ENCODE assay signal across 8 cellular contexts in genomic region chr9:21110708-21111576, GRCh38. TPM values are rescaled to one million over a fixed set of nuclear protein-coding genes. Genes with fewer than 3 reads are reported as not detected.
DNase-seq lines count a peak whose midpoint lies in the region; ATAC-seq and TF ChIP-seq lines count a peak whose summit lies in the region.

No MANE protein-coding gene starts in this region.

- peaks cover 27% of the 10 kb centered on the region for H3K27me3 Mint-ChIP-seq in activated T-helper 2 cell treated with anti-CD3 and anti-CD28 coated beads, Interferon-gamma antibody, Interleukin-2, Interleukin-4, amounts not matched to agents 10 μg/mL and 5 μg/mL and 100 μg/mL, durations not matched to agents 14 hours and 24 hours and 36 hours (ENCODE audit: low read depth)

- no peak overlapping the region for H3K4me3 Mint-ChIP-seq in activated T-helper 2 cell treated with anti-CD3 and anti-CD28 coated beads, Interferon-gamma antibody, Interleukin-2, Interleukin-4, amounts not matched to agents 10 μg/mL and 5 μg/mL and 100 μg/mL, durations not matched to agents 14 hours and 24 hours and 36 hours (ENCODE audit: low read depth)

- intact Hi-C loops in gastrocnemius medialis (cut with DNase I; ENCODE audit: low total_unique reads), result loop anchor here (5.0 kb wide), 2 partner anchors 169 to 224 kb away; no protein-coding TSS in a partner anchor
- intact Hi-C loops in activated T-helper 2 cell treated with anti-CD3 and anti-CD28 coated beads, Interferon-gamma antibody, Interleukin-2, Interleukin-4, amounts not matched to agents 10 μg/mL and 5 μg/mL and 100 μg/mL, durations not matched to agents 14 hours and 24 hours and 36 hours (cut with micrococcal nuclease), result loop anchor here (1.0 to 10.0 kb wide), 7 partner anchors 34 to 1184 kb away; partner anchors contain the start of gene IFNB1

- TF ChIP-seq POLR2A in gastrocnemius medialis (IDR thresholded peaks at IDR 0.05), result no peak

- in situ Hi-C loops in astrocyte of the cerebellum (cut with HindIII; ENCODE audit: low sequenced_read_pairs) (no loop called here), gastrocnemius medialis (cut with MboI; ENCODE audit: low sequenced_read_pairs in 4 of 4) (loop anchor here (5.0 to 25.0 kb wide), 7 partner anchors 224 to 1624 kb away; no protein-coding TSS in a partner anchor)

- H3K4me3 ChIP-seq in astrocyte of the cerebellum (ENCODE audit: low read depth, low read length) (no peak overlapping the region), gastrocnemius medialis (no peak overlapping the region)

- H3K27ac ChIP-seq in gastrocnemius medialis, result no peak overlapping the region

- no peaks in the 10 kb centered on the region for H3K27me3 ChIP-seq in gastrocnemius medialis

- no peaks in the 10 kb centered on the region for H3K9me3 ChIP-seq in gastrocnemius medialis

- no peaks in the 10 kb centered on the region for H3K36me3 ChIP-seq in gastrocnemius medialis

- TF ChIP-seq CTCF in astrocyte of the cerebellum (IDR thresholded peaks at IDR 0.05; ENCODE audit: low read depth, low read length, missing control alignments), result peak; percentile 71
- TF ChIP-seq CTCF in gastrocnemius medialis (IDR thresholded peaks at IDR 0.05 in 4 of 5, conservative IDR thresholded peaks at IDR 0.05 in 1 of 5), result peak; percentile 37 to 80 (median 70)

- no peaks in the 10 kb centered on the region for H3K9me3 Mint-ChIP-seq in activated T-helper 2 cell treated with anti-CD3 and anti-CD28 coated beads, Interferon-gamma antibody, Interleukin-2, Interleukin-4, amounts not matched to agents 10 μg/mL and 5 μg/mL and 100 μg/mL, durations not matched to agents 14 hours and 24 hours and 36 hours

- H3K27ac Mint-ChIP-seq in activated T-helper 2 cell treated with anti-CD3 and anti-CD28 coated beads, Interferon-gamma antibody, Interleukin-2, Interleukin-4, amounts not matched to agents 10 μg/mL and 5 μg/mL and 100 μg/mL, durations not matched to agents 14 hours and 24 hours and 36 hours, result no peak overlapping the region

- H3K4me1 Mint-ChIP-seq in activated T-helper 2 cell treated with anti-CD3 and anti-CD28 coated beads, Interferon-gamma antibody, Interleukin-2, Interleukin-4, amounts not matched to agents 10 μg/mL and 5 μg/mL and 100 μg/mL, durations not matched to agents 14 hours and 24 hours and 36 hours (ENCODE audit: low read depth), result no peaks in the 10 kb centered on the region

- ATAC-seq in GM19372 (IDR thresholded peaks at IDR 0.05; ENCODE audit: low read depth, unreplicated experiment) (peak; percentile 95), HG03342 (IDR thresholded peaks at IDR 0.05; ENCODE audit: unreplicated experiment) (peak; percentile 95), gastrocnemius medialis (peak; percentile 54 to 84)

- peak; percentile 78 for DNase-seq in DMS53 (lab: John Stamatoyannopoulos, UW)
- DNase-seq in NCI-H226, result peak; percentile 6
- DNase-seq in astrocyte of the cerebellum (ENCODE audit: low read depth), result peak; percentile 72
- DNase-seq in hepatic stellate cell (ENCODE audit: low spot score), result peak; percentile 38
- DNase-seq in gastrocnemius medialis, result no peak
- no peak for DNase-seq in activated T-helper 2 cell treated with anti-CD3 and anti-CD28 coated beads, Interferon-gamma antibody, Interleukin-2, Interleukin-4, amounts not matched to agents 10 μg/mL and 5 μg/mL and 100 μg/mL, durations not matched to agents 14 hours and 24 hours and 36 hours (ENCODE audit: low spot score)

- no peaks in the 10 kb centered on the region for H3K36me3 Mint-ChIP-seq in activated T-helper 2 cell treated with anti-CD3 and anti-CD28 coated beads, Interferon-gamma antibody, Interleukin-2, Interleukin-4, amounts not matched to agents 10 μg/mL and 5 μg/mL and 100 μg/mL, durations not matched to agents 14 hours and 24 hours and 36 hours (ENCODE audit: low read depth)

- no peaks in the 10 kb centered on the region for H3K4me1 ChIP-seq in gastrocnemius medialis

RNA-seq across cellular contexts. Expression of gene IFNW1, which starts 30.7 kb away (rescaled TPM):
- total RNA-seq in gastrocnemius medialis, result not detected
- total RNA-seq in activated T-helper 2 cell treated with anti-CD3 and anti-CD28 coated beads, Interferon-gamma antibody, Interleukin-2, Interleukin-4, amounts not matched to agents 10 μg/mL and 5 μg/mL and 100 μg/mL, durations not matched to agents 14 hours and 24 hours and 36 hours, result not detected in 2 replicates

RNA-seq across cellular contexts. Expression of gene IFNB1, which starts 33.2 kb away (rescaled TPM):
- total RNA-seq in gastrocnemius medialis, result not detected
- not detected in 2 replicates for total RNA-seq in activated T-helper 2 cell treated with anti-CD3 and anti-CD28 coated beads, Interferon-gamma antibody, Interleukin-2, Interleukin-4, amounts not matched to agents 10 μg/mL and 5 μg/mL and 100 μg/mL, durations not matched to agents 14 hours and 24 hours and 36 hours

RNA-seq across cellular contexts. Expression of gene IFNA21, which starts 55.5 kb away (rescaled TPM):
- not detected for total RNA-seq in gastrocnemius medialis
- total RNA-seq in activated T-helper 2 cell treated with anti-CD3 and anti-CD28 coated beads, Interferon-gamma antibody, Interleukin-2, Interleukin-4, amounts not matched to agents 10 μg/mL and 5 μg/mL and 100 μg/mL, durations not matched to agents 14 hours and 24 hours and 36 hours, result not detected in 2 replicates

Comparison
In these comparisons a context has a peak if more than half of its experiments do, and no peak if none do; other contexts are left out.
1. DNase-seq: peak in DMS53 (single experiment), NCI-H226 (single experiment), astrocyte of the cerebellum (single experiment) and hepatic stellate cell (single experiment); none in gastrocnemius medialis (0 of 2) and activated T-helper 2 cell treated with anti-CD3 and anti-CD28 coated beads, Interferon-gamma antibody, Interleukin-2, Interleukin-4, amounts not matched to agents 10 μg/mL and 5 μg/mL and 100 μg/mL, durations not matched to agents 14 hours and 24 hours and 36 hours (single experiment).
2. Peak in every context shown above with its lines, with median percentiles within 50 percentile points of each other: ATAC-seq.